ENCODE assay signal across 27 cellular contexts in the genomic region with DNA sequence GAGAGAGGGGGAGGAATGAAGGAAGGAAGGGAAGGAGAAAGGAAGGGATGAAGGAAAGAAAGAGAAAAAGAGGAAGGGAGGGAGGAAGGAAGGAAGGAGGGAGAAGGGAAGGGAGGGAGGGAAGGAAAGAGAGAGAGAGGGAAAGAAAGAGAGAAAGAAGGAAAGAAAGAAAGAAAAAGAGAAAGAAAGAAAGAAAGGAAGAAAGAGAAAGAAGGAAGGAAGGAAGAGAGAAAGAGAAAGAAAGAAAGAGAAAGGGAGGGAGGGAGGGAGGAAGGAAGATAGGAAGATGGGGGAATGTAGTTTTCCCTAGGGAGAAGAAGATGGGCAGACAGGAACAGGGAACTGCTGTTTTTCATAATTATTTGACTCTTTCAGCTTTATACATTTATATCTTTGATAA.
"Had no signal": no experiment of that assay in that cellular context is flagged by ENCODE, and none has a peak within 500 bp of the region (broad histone marks: within the 10 kb centered on the region; RNA-seq: fewer than 3 reads in every experiment).

No MANE protein-coding gene starts in this region.

- H3K9me3 ChIP-seq: stomach, suprapubic skin, testis, thoracic aorta, thyroid gland, tibial artery, tibial nerve, transverse colon, upper lobe of left lung, upper lobe of right lung, uterus, vagina had no signal

- H3K36me3 Mint-ChIP-seq: stimulated activated effector memory CD8-positive, alpha-beta T cell treated with anti-CD3 and anti-CD28 coated beads, Interleukin-12 subunit alpha, Interleukin-12 subunit beta, amount 100 ng/mL, for 72 hours; stimulated activated memory B cell treated with anti-CD40 and anti-IgM and Interleukin-4, amounts not matched to agents 10 μg/mL and 1 μg/mL and 100 μg/mL, for 72 hours; stimulated activated naive B cell treated with anti-CD40 and anti-IgM and Interleukin-4, amounts not matched to agents 10 μg/mL and 1 μg/mL and 100 μg/mL, for 72 hours; type B pancreatic cell had no signal

- H3K27ac Mint-ChIP-seq: stimulated activated effector memory CD8-positive, alpha-beta T cell treated with anti-CD3 and anti-CD28 coated beads, Interleukin-12 subunit alpha, Interleukin-12 subunit beta, amount 100 ng/mL, for 72 hours; stimulated activated memory B cell treated with anti-CD40 and anti-IgM and Interleukin-4, amounts not matched to agents 10 μg/mL and 1 μg/mL and 100 μg/mL, for 72 hours; stimulated activated naive B cell treated with anti-CD40 and anti-IgM and Interleukin-4, amounts not matched to agents 10 μg/mL and 1 μg/mL and 100 μg/mL, for 72 hours; stimulated activated naive CD8-positive, alpha-beta T cell treated with anti-CD3 and anti-CD28 coated beads, Interleukin-15, amount 100 ng/mL, for 72 hours; stimulated activated naive CD8-positive, alpha-beta T cell treated with anti-CD3 and anti-CD28 coated beads, Interleukin-15, Interleukin-2, amounts not matched to agents 100 ng/mL and 50 ng/mL, for 24 hours; type B pancreatic cell had no signal

- DNase-seq: stimulated activated CD4-positive, alpha-beta T cell treated with anti-CD3 and anti-CD28 coated beads, Interleukin-2, amount 100 ng/mL, for 48 hours; stimulated activated CD4-positive, alpha-beta T cell treated with anti-CD3 and anti-CD28 coated beads, Interleukin-4, amount 100 ng/mL, for 1 hour; stimulated activated CD4-positive, alpha-beta T cell treated with anti-CD3 and anti-CD28 coated beads, Interleukin-4, amount 100 ng/mL, for 24 hours; stimulated activated CD4-positive, alpha-beta T cell treated with anti-CD3 and anti-CD28 coated beads, Interleukin-4, amount 100 ng/mL, for 4 hours; stimulated activated CD8-positive, alpha-beta memory T cell treated with anti-CD3 and anti-CD28 coated beads, Interleukin-4, amount 100 ng/mL, for 48 hours; stimulated activated naive B cell treated with anti-CD40 and anti-IgM and Interleukin-4, amounts not matched to agents 10 μg/mL and 1 μg/mL and 100 μg/mL, for 72 hours; stimulated activated naive CD4-positive, alpha-beta T cell treated with Interleukin-2 at 50 U/mL for 16 hours; stimulated activated naive CD8-positive, alpha-beta T cell treated with anti-CD3 and anti-CD28 coated beads, Interleukin-15, amount 100 ng/mL, for 72 hours; stimulated activated naive CD8-positive, alpha-beta T cell treated with anti-CD3 and anti-CD28 coated beads, Interleukin-15, Interleukin-2, amounts not matched to agents 100 U/mL and 50 U/mL, for 24 hours; stomach; substantia nigra; testis; thyroid gland; tibial artery; transverse colon; trophoblast cell; upper lobe of left lung; upper lobe of right lung; uterus had no signal

- H3K27me3 ChIP-seq: stomach, suprapubic skin, testis, thyroid gland, tibial artery, tibial nerve, transverse colon, upper lobe of left lung, upper lobe of right lung, uterus, vagina had no signal

- H3K9me3 Mint-ChIP-seq: stimulated activated effector memory CD8-positive, alpha-beta T cell treated with anti-CD3 and anti-CD28 coated beads, Interleukin-12 subunit alpha, Interleukin-12 subunit beta, amount 100 ng/mL, for 72 hours; stimulated activated memory B cell treated with anti-CD40 and anti-IgM and Interleukin-4, amounts not matched to agents 10 μg/mL and 1 μg/mL and 100 μg/mL, for 72 hours; stimulated activated naive CD8-positive, alpha-beta T cell treated with anti-CD3 and anti-CD28 coated beads, Interleukin-15, amount 100 ng/mL, for 72 hours; stimulated activated naive CD8-positive, alpha-beta T cell treated with anti-CD3 and anti-CD28 coated beads, Interleukin-15, Interleukin-2, amounts not matched to agents 100 ng/mL and 50 ng/mL, for 24 hours; type B pancreatic cell had no signal

- H3K4me1 Mint-ChIP-seq: stimulated activated effector memory CD8-positive, alpha-beta T cell treated with anti-CD3 and anti-CD28 coated beads, Interleukin-12 subunit alpha, Interleukin-12 subunit beta, amount 100 ng/mL, for 72 hours; stimulated activated memory B cell treated with anti-CD40 and anti-IgM and Interleukin-4, amounts not matched to agents 10 μg/mL and 1 μg/mL and 100 μg/mL, for 72 hours; stimulated activated naive B cell treated with anti-CD40 and anti-IgM and Interleukin-4, amounts not matched to agents 10 μg/mL and 1 μg/mL and 100 μg/mL, for 72 hours; stimulated activated naive CD8-positive, alpha-beta T cell treated with anti-CD3 and anti-CD28 coated beads, Interleukin-15, amount 100 ng/mL, for 72 hours had no signal

- H3K4me3 ChIP-seq: stomach, suprapubic skin, testis, thoracic aorta, thyroid gland, tibial artery, tibial nerve, transverse colon, upper lobe of left lung, upper lobe of right lung, uterus, vagina had no signal

- H3K27ac ChIP-seq: stomach, suprapubic skin, testis, thoracic aorta, thyroid gland, tibial artery, tibial nerve, transverse colon, upper lobe of left lung, upper lobe of right lung, uterus, vagina had no signal

- H3K4me3 Mint-ChIP-seq: stimulated activated effector memory CD8-positive, alpha-beta T cell treated with anti-CD3 and anti-CD28 coated beads, Interleukin-12 subunit alpha, Interleukin-12 subunit beta, amount 100 ng/mL, for 72 hours; stimulated activated memory B cell treated with anti-CD40 and anti-IgM and Interleukin-4, amounts not matched to agents 10 μg/mL and 1 μg/mL and 100 μg/mL, for 72 hours; stimulated activated naive B cell treated with anti-CD40 and anti-IgM and Interleukin-4, amounts not matched to agents 10 μg/mL and 1 μg/mL and 100 μg/mL, for 72 hours; stimulated activated naive CD8-positive, alpha-beta T cell treated with anti-CD3 and anti-CD28 coated beads, Interleukin-15, amount 100 ng/mL, for 72 hours; stimulated activated naive CD8-positive, alpha-beta T cell treated with anti-CD3 and anti-CD28 coated beads, Interleukin-15, Interleukin-2, amounts not matched to agents 100 ng/mL and 50 ng/mL, for 24 hours; type B pancreatic cell had no signal

- ATAC-seq: stimulated activated effector memory CD8-positive, alpha-beta T cell treated with anti-CD3 and anti-CD28 coated beads, Interleukin-12 subunit alpha, Interleukin-12 subunit beta, amount 100 ng/mL, for 72 hours; stimulated activated memory B cell treated with anti-CD40 and anti-IgM and Interleukin-4, amounts not matched to agents 10 μg/mL and 1 μg/mL and 100 μg/mL, for 72 hours; stimulated activated naive B cell treated with anti-CD40 and anti-IgM and Interleukin-4, amounts not matched to agents 10 μg/mL and 1 μg/mL and 100 μg/mL, for 72 hours; stimulated activated naive CD8-positive, alpha-beta T cell treated with anti-CD3 and anti-CD28 coated beads, Interleukin-15, amount 100 ng/mL, for 72 hours; stimulated activated naive CD8-positive, alpha-beta T cell treated with anti-CD3 and anti-CD28 coated beads, Interleukin-15, Interleukin-2, amounts not matched to agents 100 U/mL and 50 U/mL, for 24 hours; upper lobe of right lung had no signal

- H3K4me1 ChIP-seq: stomach, suprapubic skin, testis, thyroid gland, tibial artery, tibial nerve, transverse colon, upper lobe of left lung, upper lobe of right lung, uterus, vagina had no signal

- H3K36me3 ChIP-seq: stomach, suprapubic skin, thoracic aorta, thyroid gland, tibial artery, tibial nerve, transverse colon, upper lobe of left lung, upper lobe of right lung, uterus, vagina had no signal

- H3K27me3 Mint-ChIP-seq: stimulated activated naive B cell treated with anti-CD40 and anti-IgM and Interleukin-4, amounts not matched to agents 10 μg/mL and 1 μg/mL and 100 μg/mL, for 72 hours; stimulated activated naive CD8-positive, alpha-beta T cell treated with anti-CD3 and anti-CD28 coated beads, Interleukin-15, Interleukin-2, amounts not matched to agents 100 ng/mL and 50 ng/mL, for 24 hours; type B pancreatic cell had no signal
